Comparison of ENCODE assay signal across 19 cellular contexts in genomic region chr5:143920772-143921171, GRCh38.
DNase-seq lines count a peak whose midpoint lies in the region; ATAC-seq and TF ChIP-seq lines count a peak whose summit lies in the region.
"Had no signal": no experiment of that assay in that cellular context is flagged by ENCODE, and none has a peak within 500 bp of the region (broad histone marks: within the 10 kb centered on the region; RNA-seq: fewer than 3 reads in every experiment).

No MANE protein-coding gene starts in this region.

- no peaks in the 10 kb centered on the region for H3K27me3 ChIP-seq in mammary epithelial cell (ENCODE audit: insufficient read depth, low read length)
- H3K27me3 ChIP-seq: left lung, right lobe of liver, stomach had no signal

- intact Hi-C loops in mammary epithelial cell (cut with micrococcal nuclease) (loop anchor here (2.0 kb wide), 1 partner anchor 58 kb away; no protein-coding TSS in a partner anchor), mucosa of descending colon (cut with DNase I, micrococcal nuclease) (loop anchor here in 1 of 2 donors (10.0 kb wide), 1 partner anchor 366 kb away; no protein-coding TSS in a partner anchor), left ventricle myocardium superior (cut with micrococcal nuclease) (no loop called here)

- H2AFZ ChIP-seq in mammary epithelial cell (ENCODE audit: low read depth, low read length), result no peak overlapping the region

- H4K20me1 ChIP-seq in mammary epithelial cell (ENCODE audit: insufficient read depth, low read length), result no peaks in the 10 kb centered on the region

- dilution Hi-C loops in mammary epithelial cell (cut with HindIII; ENCODE audit: low sequenced_read_pairs), result no loop called here

- TF ChIP-seq CTCF in mammary epithelial cell (conservative IDR thresholded peaks at IDR 0.05 in 1 of 2, IDR thresholded peaks at IDR 0.05 in 1 of 2; ENCODE audit: extremely low read depth in 1 of 2, insufficient read depth in 1 of 2, low read depth in 1 of 2, low read length in 2 of 2) (no peak), mucosa of descending colon (IDR thresholded peaks at IDR 0.05) (no peak)

- CTCF ChIA-PET in mammary epithelial cell (lab: Charles Lee; ENCODE audit: low non-redundant PET), result no interaction called here

- no peaks in the 10 kb centered on the region for H3K79me2 ChIP-seq in mammary epithelial cell (ENCODE audit: insufficient read depth, low read length)

- H3K9ac ChIP-seq in mammary epithelial cell (ENCODE audit: insufficient read depth, low read length), result no peak overlapping the region

- peak; percentile 29 for ATAC-seq in mucosa of descending colon
- ATAC-seq in left ventricle myocardium superior, result no peak
- ATAC-seq in HG02610 (IDR thresholded peaks at IDR 0.05; ENCODE audit: unreplicated experiment), result no peak
- ATAC-seq: left lung, right lobe of liver had no signal

- peak overlapping the region; percentile 87 for H3K27ac ChIP-seq in mammary epithelial cell (ENCODE audit: insufficient read depth, low read depth, low read length)
- H3K27ac ChIP-seq: left lung, right lobe of liver, stomach had no signal

- no peaks in the 10 kb centered on the region for H3K9me3 ChIP-seq in mammary epithelial cell (replicated peaks; ENCODE audit: insufficient read depth, low read length)
- H3K9me3 ChIP-seq in mucosa of descending colon, result no peaks in the 10 kb centered on the region
- H3K9me3 ChIP-seq: HAP-1, left lung, right lobe of liver, stomach had no signal

- WGBS in mammary epithelial cell (ENCODE audit: low coverage, missing lambda C conversion rate), result 6% methylated on average over 1 of the region's 1 CpG

- H3K4me3 ChIP-seq in mammary epithelial cell (replicated peaks in 1 of 3; ENCODE audit: insufficient read depth in 1 of 3, low read depth in 2 of 3, low read length in 3 of 3), result peak overlapping the region in 1 of 3 experiments; percentile 1
- no peak overlapping the region for H3K4me3 ChIP-seq in mucosa of descending colon
- H3K4me3 ChIP-seq: HAP-1, left lung, right lobe of liver, stomach had no signal

- peak overlapping the region; percentile 66 for H3K4me2 ChIP-seq in mammary epithelial cell (ENCODE audit: insufficient read depth, low read depth, low read length)

- H3K36me3 ChIP-seq in mammary epithelial cell (ENCODE audit: insufficient read depth, low read length), result no peaks in the 10 kb centered on the region
- no peaks in the 10 kb centered on the region for H3K36me3 ChIP-seq in mucosa of descending colon (ENCODE audit: low read depth)
- H3K36me3 ChIP-seq: HAP-1, left lung, right lobe of liver, stomach had no signal

- H3K4me1 ChIP-seq in mammary epithelial cell (ENCODE audit: insufficient read depth, low read length) (peaks cover 36% of the 10 kb centered on the region), mucosa of descending colon (ENCODE audit: low read depth) (no peaks in the 10 kb centered on the region)
- H3K4me1 ChIP-seq: HAP-1, left lung, right lobe of liver, stomach had no signal

- in situ Hi-C loops in mammary epithelial cell (cut with MboI; ENCODE audit: low sequenced_read_pairs in 2 of 2), result no loop called here

- no TSS peak for BruUV-seq in mammary epithelial cell (replicated peaks; lab: Mats Ljungman, UMichigan)

- DNase-seq in ELR (ENCODE audit: low read depth), result peak; percentile 93
- DNase-seq in NCI-H226, result peak; percentile 16
- DNase-seq in mammary epithelial cell, result peak; percentile 53
- DNase-seq in mucosa of descending colon, result no peak
- no peak for DNase-seq in left ventricle myocardium superior
- no peak for DNase-seq in NCI-H1930 (lab: John Stamatoyannopoulos, UW)
- no peak for DNase-seq in stimulated activated CD4-positive, alpha-beta T cell treated with anti-CD3 and anti-CD28 coated beads, Interleukin-4, amount 100 ng/mL, for 1 hour
- DNase-seq: activated CD4-positive, alpha-beta T cell treated with anti-CD3 and anti-CD28 coated beads for 48 hours; activated effector memory CD4-positive, alpha-beta T cell treated with anti-CD3 and anti-CD28 coated beads, Interleukin-2, amount 50 U/mL, for 16 hours; amygdala; KG1; left lung; NCI-H69; OCI-M1; right lobe of liver; stimulated activated CD4-positive, alpha-beta T cell treated with anti-CD3 and anti-CD28 coated beads, Interleukin-2, amount 100 ng/mL, for 24 hours; stomach had no signal

Comparison
In these comparisons a context has a peak if more than half of its experiments do, and no peak if none do; other contexts are left out.
1. DNase-seq: peak in ELR (single experiment), NCI-H226 (single experiment) and mammary epithelial cell (single experiment); none in mucosa of descending colon (0 of 3), left ventricle myocardium superior (single experiment), NCI-H1930 (0 of 2) and stimulated activated CD4-positive, alpha-beta T cell treated with anti-CD3 and anti-CD28 coated beads, Interleukin-4, amount 100 ng/mL, for 1 hour (single experiment).